Comparison of ENCODE assay signal across 11 cellular contexts in genomic region chr6:52597738-52598122, GRCh38. TPM values are rescaled to one million over a fixed set of nuclear protein-coding genes. Genes with fewer than 3 reads are reported as not detected.
DNase-seq lines count a peak whose midpoint lies in the region; ATAC-seq and TF ChIP-seq lines count a peak whose summit lies in the region.
"Had no signal": no experiment of that assay in that cellular context is flagged by ENCODE, and none has a peak within 500 bp of the region (broad histone marks: within the 10 kb centered on the region; RNA-seq: fewer than 3 reads in every experiment).

No MANE protein-coding gene starts in this region.

- H3K36me3 ChIP-seq in breast epithelium (no peaks in the 10 kb centered on the region), uterus (no peaks in the 10 kb centered on the region)

- no peaks in the 10 kb centered on the region for H3K27me3 Mint-ChIP-seq in MCF 10A (ENCODE audit: insufficient read depth, unreplicated experiment)
- no peaks in the 10 kb centered on the region for H3K27me3 Mint-ChIP-seq in nephron (ENCODE audit: low read depth)
- H3K27me3 Mint-ChIP-seq: activated naive CD8-positive, alpha-beta T cell had no signal

- ATAC-seq in HG02970 (IDR thresholded peaks at IDR 0.05; ENCODE audit: low FRiP score, unreplicated experiment): no peak

- H3K27ac Mint-ChIP-seq in MCF 10A (ENCODE audit: low read depth, unreplicated experiment) (no peak overlapping the region), nephron (peak overlapping the region; percentile 91 to 96 (median 94))
- H3K27ac Mint-ChIP-seq: activated naive CD8-positive, alpha-beta T cell had no signal

- H3K4me3 Mint-ChIP-seq in MCF 10A (ENCODE audit: unreplicated experiment) (no peak overlapping the region), nephron (peak overlapping the region in 1 of 3 experiments; percentile 49)
- H3K4me3 Mint-ChIP-seq: activated naive CD8-positive, alpha-beta T cell had no signal

- intact Hi-C loops in breast epithelium (cut with DNase I; ENCODE audit: low total_unique reads): loop anchor here (5.0 kb wide), 1 partner anchor 180 kb away; no protein-coding TSS in a partner anchor
- intact Hi-C loops in MCF 10A (cut with micrococcal nuclease): loop anchor here (5.0 to 10.0 kb wide), 3 partner anchors 65 to 313 kb away; partner anchors contain the start of gene MCM3
- intact Hi-C loops in uterus (cut with DNase I; ENCODE audit: low total_unique reads): loop anchor here (5.0 to 10.0 kb wide), 2 partner anchors 67 to 180 kb away; no protein-coding TSS in a partner anchor
- intact Hi-C loops in posterior vena cava (cut with DNase I): loop anchor here in 1 of 2 donors (5.0 kb wide), 1 partner anchor 180 kb away; no protein-coding TSS in a partner anchor

- H3K9me3 Mint-ChIP-seq in MCF 10A (ENCODE audit: unreplicated experiment): no peaks in the 10 kb centered on the region
- no peaks in the 10 kb centered on the region for H3K9me3 Mint-ChIP-seq in nephron

- H3K27me3 ChIP-seq in breast epithelium (no peaks in the 10 kb centered on the region), uterus (no peaks in the 10 kb centered on the region)

- BruUV-seq in MCF 10A (replicated peaks; lab: Mats Ljungman, UMichigan): no TSS peak

- TF ChIP-seq CTCF in breast epithelium (IDR thresholded peaks at IDR 0.05) (no peak), MCF 10A (IDR thresholded peaks at IDR 0.05; ENCODE audit: unreplicated experiment) (no peak), coronary artery (IDR thresholded peaks at IDR 0.05) (no peak), nephron (IDR thresholded peaks at IDR 0.05; ENCODE audit: unreplicated experiment in 3 of 3) (no peak), uterus (IDR thresholded peaks at IDR 0.05) (no peak)

- peak overlapping the region in 2 of 3 donors; percentile 15 to 50 for H3K4me3 ChIP-seq in breast epithelium
- peak overlapping the region; percentile 56 for H3K4me3 ChIP-seq in coronary artery
- H3K4me3 ChIP-seq in uterus: no peak overlapping the region

- no peaks in the 10 kb centered on the region for H3K4me1 ChIP-seq in breast epithelium
- H3K4me1 ChIP-seq in uterus: peaks cover 0 to 5% of the 10 kb centered on the region in 2 donors

- POLR2A ChIA-PET in MCF 10A (lab: Yijun Ruan, JAX): interaction anchor here (0.7 to 0.9 kb wide), 2 partner anchors 94 to 315 kb away, joined by 4 read pairs; no protein-coding TSS in a partner anchor

- peaks cover 22% of the 10 kb centered on the region for H3K4me1 Mint-ChIP-seq in MCF 10A (ENCODE audit: insufficient read depth, unreplicated experiment)
- H3K4me1 Mint-ChIP-seq in nephron: peaks cover 57% of the 10 kb centered on the region

- DNase-seq in breast epithelium (ENCODE audit: low spot score in 2 of 2) (no peak), MCF 10A (ENCODE audit: unreplicated experiment) (no peak), coronary artery (ENCODE audit: low spot score) (no peak), uterus (no peak), posterior vena cava (ENCODE audit: low spot score) (no peak), DMS153 (lab: John Stamatoyannopoulos, UW) (no peak)
- DNase-seq: DMS79, NCI-H2081 treated with DMSO at 0.1 percent for 48 hours had no signal

- H3K27ac ChIP-seq in breast epithelium: peak overlapping the region in 1 of 2 donors; percentile 66
- peak overlapping the region; percentile 52 to 89 for H3K27ac ChIP-seq in coronary artery
- H3K27ac ChIP-seq in uterus: peak overlapping the region; percentile 49 to 52

- H3K36me3 Mint-ChIP-seq in MCF 10A (ENCODE audit: insufficient read depth, unreplicated experiment) (peaks cover 6% of the 10 kb centered on the region), nephron (ENCODE audit: low read depth) (no peaks in the 10 kb centered on the region)
- H3K36me3 Mint-ChIP-seq: activated naive CD8-positive, alpha-beta T cell had no signal

- CTCF ChIA-PET in MCF 10A (lab: Yijun Ruan, JAX): interaction anchor here (0.6 to 4.3 kb wide), 15 partner anchors 7 to 465 kb away, joined by 3 to 35 read pairs (median 4); no protein-coding TSS in a partner anchor

- H3K9me3 ChIP-seq in breast epithelium: no peaks in the 10 kb centered on the region
- H3K9me3 ChIP-seq in uterus: no peaks in the 10 kb centered on the region

- no peak for TF ChIP-seq POLR2A in breast epithelium (IDR thresholded peaks at IDR 0.05)
- no peak for TF ChIP-seq POLR2A in uterus (IDR thresholded peaks at IDR 0.05)

RNA-seq across cellular contexts. Expression of gene TRAM2, which starts 20.9 kb away (rescaled TPM):
- total RNA-seq in breast epithelium (10 to 100 TPM; 11.9 to 33.0 (median 24.3) TPM), MCF 10A (2022) (9.9 and 10.1 TPM in 2 replicates), uterus (10 to 100 TPM in 2 of 4 donors, 1 to 10 TPM in 2; 3.8 to 33.2 (median 17.6) TPM), posterior vena cava (10 to 100 TPM; 40.8 to 46.9 TPM)

Comparison
In these comparisons a context has a peak if more than half of its experiments do, and no peak if none do; other contexts are left out.
1. H3K4me3 ChIP-seq: peak in breast epithelium (2 of 3) and coronary artery (single experiment); none in uterus (0 of 2).